Comparison of ENCODE assay signal across 9 cellular contexts in genomic region chr3:15796331-15796730, GRCh38. TPM values are rescaled to one million over a fixed set of nuclear protein-coding genes. Genes with fewer than 3 reads are reported as not detected.
DNase-seq lines count a peak whose midpoint lies in the region; ATAC-seq, FAIRE-seq and TF ChIP-seq lines count a peak whose summit lies in the region.
"Had no signal": no experiment of that assay in that cellular context is flagged by ENCODE, and none has a peak within 500 bp of the region (broad histone marks: within the 10 kb centered on the region; RNA-seq: fewer than 3 reads in every experiment).

No MANE protein-coding gene starts in this region.

- no peak for TF ChIP-seq POLR2A in A549 (IDR thresholded peaks at IDR 0.05; ENCODE audit: low read length)
- no peak for TF ChIP-seq POLR2A in H54 (IDR thresholded peaks at IDR 0.05; ENCODE audit: low read depth, low read length)

- H3K4me1 Mint-ChIP-seq in brain: peaks cover 67% of the 10 kb centered on the region

- peak overlapping the region in 4 of 5 experiments; percentile 12 to 98 (median 98) for H3K27ac Mint-ChIP-seq in brain

- peaks cover 7% of the 10 kb centered on the region for H3K9me3 ChIP-seq in A549
- no peaks in the 10 kb centered on the region for H3K9me3 ChIP-seq in HUES48 (ENCODE audit: control insufficient read depth, insufficient read depth, low read length)
- no peaks in the 10 kb centered on the region for H3K9me3 ChIP-seq in mesodermal cell (ENCODE audit: control insufficient read depth, low read length)

- H3K36me3 ChIP-seq in HUES48 (ENCODE audit: control insufficient read depth, insufficient read depth, low read length) (peaks cover 10% of the 10 kb centered on the region; the same call in 1 of the 2 replicates), mesodermal cell (ENCODE audit: control insufficient read depth, insufficient read depth, low read length) (peaks cover 10% of the 10 kb centered on the region)

- DNase-seq in A549 (ENCODE audit: low read depth in 1 of 2, low spot score in 1 of 2) (no peak), NCI-H748 treated with DMSO at 0.1 percent for 48 hours (lab: John Stamatoyannopoulos, UW) (no peak), NCI-H510A treated with DMSO at 0.1 percent for 48 hours (lab: John Stamatoyannopoulos, UW) (no peak), H54 (ENCODE audit: insufficient read length, low spot score) (no peak)
- DNase-seq: NCI-H1105 treated with DMSO at 0.1 percent for 48 hours had no signal

- no peaks in the 10 kb centered on the region for H3K27me3 Mint-ChIP-seq in brain

- H3K27ac ChIP-seq in A549 (peak overlapping the region; percentile 89 to 92), HUES48 (ENCODE audit: low read depth, low read length) (peak overlapping the region; percentile 94), mesodermal cell (ENCODE audit: low read depth, low read length, severe bottlenecking) (peak overlapping the region; percentile 94)

- H3K9me3 Mint-ChIP-seq in brain: peaks cover 3 to 7% (median 4%) of the 10 kb centered on the region in 5 experiments

- 1% methylated on average over 2 of the region's 2 CpGs for WGBS in A549 (ENCODE audit: missing lambda C conversion rate)
- no CpG with 5 or more reads among the region's 2 CpGs for WGBS in mesodermal cell (ENCODE audit: insufficient coverage in 2 of 2), 2 experiments

- POLR2A ChIA-PET in A549 (lab: Yijun Ruan, JAX): interaction anchor here (0.6 to 2.4 kb wide), 6 partner anchors 86 to 529 kb away, joined by 3 to 10 read pairs (median 4); partner anchors contain the start of genes BTD, DPH3, HACL1 and OXNAD1

- H3K4me3 Mint-ChIP-seq in brain: peak overlapping the region; percentile 72 to 95 (median 89)

- TF ChIP-seq CTCF in A549 (IDR thresholded peaks at IDR 0.05) (no peak), brain (conservative IDR thresholded peaks at IDR 0.05) (no peak)

- CTCF ChIA-PET in A549 (lab: Yijun Ruan, JAX): interaction anchor here (0.7 to 2.1 kb wide), 5 partner anchors 14 to 185 kb away, joined by 3 to 12 read pairs (median 3); no protein-coding TSS in a partner anchor

- no peak for ATAC-seq in A549
- ATAC-seq in HG03135 (IDR thresholded peaks at IDR 0.05; ENCODE audit: unreplicated experiment): no peak

- H3K4me3 ChIP-seq in A549 (peak overlapping the region; percentile 45), HUES48 (ENCODE audit: low read depth, low read length) (peak overlapping the region; percentile 42; the same call in 1 of the 2 replicates), mesodermal cell (ENCODE audit: extremely low read depth, insufficient read depth, low read length, poor library complexity, severe bottlenecking) (peak overlapping the region; percentile 35)

- peak overlapping the region; percentile 60; the same call in 1 of the 2 replicates for H3K9ac ChIP-seq in HUES48 (ENCODE audit: low read depth, low read length)

- H3K36me3 Mint-ChIP-seq in brain: peaks cover 31% of the 10 kb centered on the region

- no peaks in the 10 kb centered on the region for H3K27me3 ChIP-seq in HUES48 (ENCODE audit: control insufficient read depth, insufficient read depth, low read length)

- H3K4me1 ChIP-seq in A549 (peaks cover 48% of the 10 kb centered on the region), HUES48 (ENCODE audit: control insufficient read depth, insufficient read depth, low read length) (peaks cover 32% of the 10 kb centered on the region), mesodermal cell (ENCODE audit: control insufficient read depth, insufficient read depth, low read length, poor library complexity, severe bottlenecking) (peaks cover 3% of the 10 kb centered on the region)

- no peak for TF ChIP-seq EP300 in A549 (IDR thresholded peaks at IDR 0.05)

- TF ChIP-seq RAD21 in A549 (conservative IDR thresholded peaks at IDR 0.05 in 1 of 2, IDR thresholded peaks at IDR 0.05 in 1 of 2): no peak

- FAIRE-seq in A549 (lab: Jason Lieb, UNC): no peak
- no peak for FAIRE-seq in H54 (lab: Jason Lieb, UNC)

- H3K4me2 ChIP-seq in A549: peak overlapping the region; percentile 87

TF ChIP-seq in A549, 52 proteins besides CTCF, POLR2A, EP300 and RAD21:
- TF ChIP-seq ZFP36 (IDR thresholded peaks at IDR 0.05; ENCODE audit: borderline replicate concordance, partially characterized antibody) (no peak), EHF (CRISPR knock-in tag; IDR thresholded peaks at IDR 0.05) (no peak), CHD4 (IDR thresholded peaks at IDR 0.05; ENCODE audit: borderline replicate concordance) (no peak), GATA3 (IDR thresholded peaks at IDR 0.05; ENCODE audit: borderline replicate concordance) (no peak), NPAS2 (CRISPR knock-in tag; IDR thresholded peaks at IDR 0.05; ENCODE audit: borderline replicate concordance) (no peak)

RNA-seq across cellular contexts. Expression of gene ANKRD28, which starts 1.4 kb away (rescaled TPM):
- 72.0 and 73.2 TPM in 2 replicates for polyA plus RNA-seq in A549 (2011; rRNA removed)
- polyA plus RNA-seq in A549 (2012; cell fraction: cytosol; rRNA removed): 20.7 and 25.2 TPM in 2 replicates
- polyA plus RNA-seq in A549 (2012; cell fraction: nucleus; rRNA removed): 24.7 and 33.9 TPM in 2 replicates
- polyA plus RNA-seq in A549 (2017; fragmentation: RNase III; extraction: RNeasy Plus Mini Kit Qiagen cat#74134 plus additional on column Dnase treatment): 29.4 to 31.2 TPM (median 29.9 TPM) in 3 replicates
- 91.7 and 93.3 TPM in 2 replicates for polyA minus RNA-seq in A549 (2011; rRNA and poly(A)+ RNA removed)
- polyA plus RNA-seq in brain (ENCODE audit: insufficient read depth, low read depth, low replicate concordance): 6.5 TPM
- 16.7 TPM for polyA plus RNA-seq in mesodermal cell (2013, experiment 1 of 2)
- 18.6 TPM for polyA plus RNA-seq in mesodermal cell (2013, experiment 2 of 2)
